In the genomic region with DNA sequence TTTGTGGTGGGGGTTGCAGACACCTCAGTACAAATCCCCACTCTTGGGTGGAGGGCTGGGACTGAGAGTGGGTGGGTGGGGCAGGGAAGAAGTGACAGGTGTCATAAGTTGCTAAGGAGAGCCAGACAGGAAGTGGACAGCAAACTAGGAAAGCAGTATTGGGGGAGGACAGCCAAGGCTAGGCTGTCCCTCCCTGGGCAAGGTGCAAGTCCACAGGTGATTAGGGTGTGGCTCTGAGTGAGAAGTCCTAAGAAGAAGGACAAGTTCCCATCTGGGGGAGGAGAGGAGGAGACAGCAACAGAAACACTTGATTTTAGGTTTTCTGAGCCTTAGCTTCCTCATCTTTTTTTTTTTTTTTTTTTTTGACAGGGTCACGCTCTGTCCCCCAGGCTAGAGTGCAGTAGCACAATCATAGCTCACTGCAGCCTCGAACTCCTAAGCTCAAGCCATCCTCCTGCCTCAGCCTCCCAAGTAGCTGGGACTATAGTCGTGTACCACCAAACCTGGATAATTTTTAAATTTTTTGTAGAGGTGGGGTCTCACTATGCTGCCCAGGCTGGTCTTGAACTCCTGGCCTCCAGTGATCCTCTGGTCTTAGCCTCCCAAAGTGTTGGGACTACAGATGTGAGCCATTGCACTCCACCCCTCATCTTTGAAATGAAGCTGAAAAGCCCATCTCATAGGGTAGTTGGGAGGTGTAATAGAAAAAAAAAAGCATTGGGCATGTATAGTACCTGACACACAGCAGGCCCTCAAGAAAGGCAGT, we compare ENCODE assay signal across 14 cellular contexts. TPM values are rescaled to one million over a fixed set of nuclear protein-coding genes. Genes with fewer than 3 reads are reported as not detected.
A peak's percentile ranks its signal among the peaks of the same experiment; 100 is the strongest.
DNase-seq lines count a peak whose midpoint lies in the region; ATAC-seq, FAIRE-seq and TF ChIP-seq lines count a peak whose summit lies in the region.
"Had no signal": no experiment of that assay in that cellular context is flagged by ENCODE, and none has a peak within 500 bp of the region (broad histone marks: within the 10 kb centered on the region; RNA-seq: fewer than 3 reads in every experiment).

No MANE protein-coding gene starts in this region.

- H3K4me2 ChIP-seq in BLaER1 = peak overlapping the region; percentile 22; the same call in 1 of the 2 replicates

- no peak for DNase-seq in GM12891 (ENCODE audit: insufficient read length, low spot score)
- DNase-seq in colonic mucosa = peak; percentile 88
- DNase-seq in OCI-M2 (lab: John Stamatoyannopoulos, UW; ENCODE audit: unreplicated experiment) = no peak
- DNase-seq: activated CD4-positive, alpha-beta T cell treated with anti-CD3 and anti-CD28 coated beads for 1 hour; activated effector memory CD4-positive, alpha-beta T cell treated with Interleukin-2 at 50 U/mL for 16 hours; HFFc6; midbrain; MV-4-11; NCI-H226 had no signal

- TF ChIP-seq CTCF in colonic mucosa (IDR thresholded peaks at IDR 0.05) (no peak), nephron (IDR thresholded peaks at IDR 0.05; ENCODE audit: unreplicated experiment in 3 of 3) (no peak)

- no peaks in the 10 kb centered on the region for H3K9me3 Mint-ChIP-seq in nephron
- H3K9me3 Mint-ChIP-seq: HFFc6 had no signal

- peaks cover 14% of the 10 kb centered on the region for H3K36me3 Mint-ChIP-seq in nephron (ENCODE audit: low read depth)

- no peaks in the 10 kb centered on the region for H4K20me1 ChIP-seq in BLaER1

- no peak overlapping the region for H3K4me3 ChIP-seq in BLaER1
- H3K4me3 ChIP-seq in colonic mucosa = no peak overlapping the region

- H3K9me3 ChIP-seq in BLaER1 = no peaks in the 10 kb centered on the region
- no peaks in the 10 kb centered on the region for H3K9me3 ChIP-seq in colonic mucosa

- FAIRE-seq in GM12891 (lab: Jason Lieb, UNC) = peak; percentile 48

- no peak for ATAC-seq in HG02759 (IDR thresholded peaks at IDR 0.05; ENCODE audit: unreplicated experiment)
- ATAC-seq in GM19328 (IDR thresholded peaks at IDR 0.05; ENCODE audit: unreplicated experiment) = no peak

- no peaks in the 10 kb centered on the region for H3K27me3 Mint-ChIP-seq in nephron (ENCODE audit: low read depth)

- H3K27me3 ChIP-seq in BLaER1 (no peaks in the 10 kb centered on the region), colonic mucosa (no peaks in the 10 kb centered on the region)

- H3K4me1 ChIP-seq in BLaER1 (peaks cover 39% of the 10 kb centered on the region), colonic mucosa (peaks cover 21% of the 10 kb centered on the region)

- TF ChIP-seq POLR2A in GM12891 (IDR thresholded peaks at IDR 0.05; ENCODE audit: low read depth, low read length) = no peak

- peaks cover 24% of the 10 kb centered on the region for H3K4me1 Mint-ChIP-seq in nephron

- peak overlapping the region; percentile 68 to 96 (median 80) for H3K27ac Mint-ChIP-seq in nephron
- H3K27ac Mint-ChIP-seq: HFFc6 had no signal

- H3K36me3 ChIP-seq in BLaER1 = peaks cover 55% of the 10 kb centered on the region
- H3K36me3 ChIP-seq in colonic mucosa = peaks cover 7% of the 10 kb centered on the region

- intact Hi-C loops in colonic mucosa (cut with DNase I) = no loop called here

- no peak overlapping the region for H3K27ac ChIP-seq in BLaER1
- H3K27ac ChIP-seq in colonic mucosa = peak overlapping the region; percentile 98

- H3K4me3 Mint-ChIP-seq in nephron = peak overlapping the region; percentile 61 to 80 (median 68)

- H3K9ac ChIP-seq in BLaER1 (no peak overlapping the region), colonic mucosa (ENCODE audit: low read depth in 2 of 2, low read length in 2 of 2) (peak overlapping the region; percentile 3 to 99)

TF ChIP-seq in GM12891, 5 proteins besides CTCF, POLR2A, EP300 and RAD21:
- TF ChIP-seq POLR2AphosphoS5 (IDR thresholded peaks at IDR 0.05; ENCODE audit: low read depth, low read length) (no peak), SPI1 (IDR thresholded peaks at IDR 0.05; ENCODE audit: low read depth, low read length) (peak; percentile 43; the same call in 1 of the 2 replicates)

RNA-seq across cellular contexts. Expression of a gene that starts 2.5 kb away (rescaled TPM):
- polyA plus RNA-seq in GM12891 (2012; ENCODE audit: low read depth, missing spikeins) = 28.5 TPM
- 100 to 1,000 TPM; 208 to 298 TPM for total RNA-seq in colonic mucosa

RNA-seq across cellular contexts. Expression of a gene that starts 7.2 kb away (rescaled TPM):
- 2.3 TPM for polyA plus RNA-seq in GM12891 (2012; ENCODE audit: low read depth, missing spikeins)
- 10 to 100 TPM; 40.4 to 95.2 TPM for total RNA-seq in colonic mucosa
- total RNA-seq: epithelial cell of proximal tubule had no signal

RNA-seq across cellular contexts. Expression of a gene that starts 24.5 kb away (rescaled TPM):
- 24.6 TPM for polyA plus RNA-seq in GM12891 (2012; ENCODE audit: low read depth, missing spikeins)
- 10 to 100 TPM; 15.5 to 39.2 TPM for total RNA-seq in colonic mucosa

RNA-seq across cellular contexts. Expression of a gene that starts 28.8 kb away (rescaled TPM):
- 0.63 TPM for polyA plus RNA-seq in GM12891 (2012; ENCODE audit: low read depth, missing spikeins)
- 1 to 10 TPM in 1 of 2 donors, under 1 TPM in 1; 0.85 to 1.6 TPM for total RNA-seq in colonic mucosa

RNA-seq across cellular contexts. Expression of a gene that starts 44.7 kb away (rescaled TPM):
- 99.6 TPM for polyA plus RNA-seq in GM12891 (2012; ENCODE audit: low read depth, missing spikeins)
- total RNA-seq in colonic mucosa = 100 to 1,000 TPM; 111 to 156 TPM
